31 cellular contexts compared by ENCODE assay signal in the genomic region with DNA sequence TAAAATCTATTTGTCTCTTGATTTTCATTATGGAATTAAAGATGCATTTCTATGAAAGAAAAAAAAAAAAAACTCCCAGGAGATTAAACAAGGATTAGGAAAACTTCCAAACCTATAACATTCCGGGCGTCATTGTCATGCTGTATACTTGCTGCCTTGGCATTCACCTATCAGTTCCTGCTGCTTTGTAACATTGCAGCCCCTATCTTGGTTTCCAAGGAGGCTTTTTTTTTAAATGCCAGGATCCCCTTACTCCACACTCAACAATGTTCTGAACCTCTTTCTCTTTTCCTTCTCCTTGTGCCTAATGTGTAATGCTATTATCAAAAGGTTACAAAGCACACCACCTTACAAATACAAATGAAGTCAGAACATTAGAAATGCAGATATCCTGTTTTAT.
"Had no signal": no experiment of that assay in that cellular context is flagged by ENCODE, and none has a peak within 500 bp of the region (broad histone marks: within the 10 kb centered on the region; RNA-seq: fewer than 3 reads in every experiment).

No MANE protein-coding gene starts in this region.

- H3K9me3 Mint-ChIP-seq: activated CD4-positive, alpha-beta T cell treated with anti-CD3 and anti-CD28 coated beads, Interleukin-2, amount 10 ng/mL, durations not matched to agents 24 days and 14 days; activated naive CD4-positive, alpha-beta T cell treated with anti-CD3 and anti-CD28 coated beads for 36 hours; activated naive CD4-positive, alpha-beta T cell treated with anti-CD3 and anti-CD28 coated beads, Interleukin-2, amount 50 U/mL, for 24 hours; activated naive CD8-positive, alpha-beta T cell treated with anti-CD3 and anti-CD28 coated beads for 36 hours; activated naive CD8-positive, alpha-beta T cell treated with anti-CD3 and anti-CD28 coated beads, Interleukin-2, amount 50 U/mL, for 24 hours; activated T-helper 1 cell treated with anti-CD3 and anti-CD28 coated beads, Interleukin-12 subunit alpha, Interleukin-12 subunit beta, Interleukin-2, Interleukin-4 antibody, amounts not matched to agents 30 ng/mL and 10 ng/mL and 1 ng/mL, durations not matched to agents 14 hours and 24 hours and 36 hours; activated T-helper 2 cell treated with anti-CD3 and anti-CD28 coated beads, Interferon-gamma antibody, Interleukin-2, Interleukin-4, amounts not matched to agents 10 μg/mL and 5 μg/mL and 100 μg/mL, durations not matched to agents 14 hours and 24 hours and 36 hours had no signal

- H3K27me3 ChIP-seq: adrenal gland, breast epithelium, cardiac muscle cell, colonic mucosa, esophagus squamous epithelium had no signal

- H3K27me3 Mint-ChIP-seq: activated B cell treated with CpG ODN at 0.5 μM for 24 hours; activated CD4-positive, alpha-beta T cell treated with anti-CD3 and anti-CD28 coated beads, Interleukin-2, amount 10 ng/mL, durations not matched to agents 24 days and 14 days; brain had no signal

- H3K4me1 Mint-ChIP-seq: activated CD4-positive, alpha-beta T cell treated with anti-CD3 and anti-CD28 coated beads, Interleukin-2, amount 10 ng/mL, durations not matched to agents 24 days and 14 days; activated naive CD4-positive, alpha-beta T cell treated with anti-CD3 and anti-CD28 coated beads, Interleukin-2, amount 50 U/mL, for 24 hours; activated naive CD8-positive, alpha-beta T cell treated with anti-CD3 and anti-CD28 coated beads for 36 hours; activated naive CD8-positive, alpha-beta T cell treated with anti-CD3 and anti-CD28 coated beads, Interleukin-2, amount 50 U/mL, for 24 hours; brain had no signal

- H3K36me3 ChIP-seq: adrenal gland, breast epithelium, cardiac muscle cell, colonic mucosa, esophagus squamous epithelium had no signal

- ATAC-seq: activated CD4-positive, CD25-positive, alpha-beta regulatory T cell treated with anti-CD3 and anti-CD28 coated beads, Interleukin-2, amount 50 U/mL, for 24 hours; activated CD8-positive, alpha-beta memory T cell treated with anti-CD3 and anti-CD28 coated beads, Interleukin-2, amount 10 ng/mL, durations not matched to agents 7 days and 5 days; activated CD8-positive, alpha-beta T cell treated with anti-CD3 and anti-CD28 coated beads, Interleukin-2, amount 10 ng/mL, durations not matched to agents 7 days and 5 days; activated naive CD8-positive, alpha-beta T cell treated with anti-CD3 and anti-CD28 coated beads, Interleukin-2, amount 50 U/mL, for 24 hours had no signal

- H3K36me3 Mint-ChIP-seq: activated CD4-positive, alpha-beta memory T cell treated with anti-CD3 and anti-CD28 coated beads for 36 hours; activated CD8-positive, alpha-beta memory T cell treated with anti-CD3 and anti-CD28 coated beads, Interleukin-2, amount 10 ng/mL, durations not matched to agents 7 days and 5 days; activated naive CD4-positive, alpha-beta T cell treated with anti-CD3 and anti-CD28 coated beads, Interleukin-2, amount 50 U/mL, for 24 hours; activated naive CD8-positive, alpha-beta T cell treated with anti-CD3 and anti-CD28 coated beads for 36 hours; brain had no signal

- DNase-seq: activated B cell treated with CpG ODN at 0.5 μM for 24 hours; activated CD4-positive, alpha-beta memory T cell treated with anti-CD3 and anti-CD28 coated beads for 36 hours; activated CD4-positive, alpha-beta T cell treated with anti-CD3 and anti-CD28 coated beads, Interleukin-2, amount 10 ng/mL, durations not matched to agents 24 days and 14 days; activated CD8-positive, alpha-beta memory T cell treated with anti-CD3 and anti-CD28 coated beads, Interleukin-2, amount 10 ng/mL, durations not matched to agents 7 days and 5 days; activated CD8-positive, alpha-beta memory T cell treated with anti-CD3 and anti-CD28 coated beads, Interleukin-2, amount 50 U/mL, for 4 hours; activated CD8-positive, alpha-beta T cell treated with anti-CD3 and anti-CD28 coated beads, Interleukin-2, amount 10 ng/mL, durations not matched to agents 7 days and 5 days; activated effector memory CD4-positive, alpha-beta T cell treated with anti-CD3 and anti-CD28 coated beads, Interleukin-2, amount 50 U/mL, for 16 hours; activated naive CD4-positive, alpha-beta T cell treated with anti-CD3 and anti-CD28 coated beads for 36 hours; activated naive CD8-positive, alpha-beta T cell treated with anti-CD3 and anti-CD28 coated beads for 36 hours; activated naive CD8-positive, alpha-beta T cell treated with anti-CD3 and anti-CD28 coated beads, Interleukin-2, amount 50 U/mL, for 24 hours; activated T-cell treated with anti-CD3 and anti-CD28 coated beads, Interleukin-2, amount 50 U/mL, for 1 hour; activated T-cell treated with anti-CD3 and anti-CD28 coated beads, Interleukin-2, amount 50 U/mL, for 48 hours; adrenal gland; amygdala; aorta; central memory CD4-positive, alpha-beta T cell; cerebellar nuclear complex; colonic mucosa; effector CD8-positive, alpha-beta T cell; esophagus squamous epithelium; foreskin fibroblast; head of caudate nucleus; T-helper 2 cell had no signal

- H3K27ac ChIP-seq: adrenal gland, breast epithelium, cardiac muscle cell, colonic mucosa, epithelial cell of prostate, esophagus squamous epithelium had no signal

- H3K4me1 ChIP-seq: adrenal gland, breast epithelium, colonic mucosa, esophagus squamous epithelium had no signal

- H3K4me3 ChIP-seq: adrenal gland, breast epithelium, cardiac muscle cell, colonic mucosa, esophagus squamous epithelium had no signal

- H3K9me3 ChIP-seq: adrenal gland, breast epithelium, colonic mucosa, esophagus squamous epithelium had no signal

- H3K4me3 Mint-ChIP-seq: activated B cell treated with CpG ODN at 0.5 μM for 24 hours; activated CD4-positive, alpha-beta memory T cell treated with anti-CD3 and anti-CD28 coated beads for 36 hours; activated CD4-positive, alpha-beta T cell treated with anti-CD3 and anti-CD28 coated beads, Interleukin-2, amount 10 ng/mL, durations not matched to agents 24 days and 14 days; activated CD8-positive, alpha-beta memory T cell treated with anti-CD3 and anti-CD28 coated beads, Interleukin-2, amount 10 ng/mL, durations not matched to agents 7 days and 5 days; activated CD8-positive, alpha-beta T cell treated with anti-CD3 and anti-CD28 coated beads, Interleukin-2, amount 10 ng/mL, durations not matched to agents 7 days and 5 days; activated naive CD4-positive, alpha-beta T cell treated with anti-CD3 and anti-CD28 coated beads for 36 hours; activated naive CD4-positive, alpha-beta T cell treated with anti-CD3 and anti-CD28 coated beads, Interleukin-2, amount 50 U/mL, for 24 hours; activated naive CD8-positive, alpha-beta T cell treated with anti-CD3 and anti-CD28 coated beads for 36 hours; activated naive CD8-positive, alpha-beta T cell treated with anti-CD3 and anti-CD28 coated beads, Interleukin-2, amount 50 U/mL, for 24 hours; activated T-helper 1 cell treated with anti-CD3 and anti-CD28 coated beads, Interleukin-12 subunit alpha, Interleukin-12 subunit beta, Interleukin-2, Interleukin-4 antibody, amounts not matched to agents 30 ng/mL and 10 ng/mL and 1 ng/mL, durations not matched to agents 14 hours and 24 hours and 36 hours; brain had no signal

- H3K27ac Mint-ChIP-seq: activated B cell treated with CpG ODN at 0.5 μM for 24 hours; activated CD4-positive, alpha-beta memory T cell treated with anti-CD3 and anti-CD28 coated beads for 36 hours; activated CD4-positive, alpha-beta T cell treated with anti-CD3 and anti-CD28 coated beads, Interleukin-2, amount 10 ng/mL, durations not matched to agents 24 days and 14 days; activated CD8-positive, alpha-beta memory T cell treated with anti-CD3 and anti-CD28 coated beads, Interleukin-2, amount 10 ng/mL, durations not matched to agents 7 days and 5 days; activated CD8-positive, alpha-beta T cell treated with anti-CD3 and anti-CD28 coated beads, Interleukin-2, amount 10 ng/mL, durations not matched to agents 7 days and 5 days; activated naive CD4-positive, alpha-beta T cell treated with anti-CD3 and anti-CD28 coated beads for 36 hours; activated naive CD4-positive, alpha-beta T cell treated with anti-CD3 and anti-CD28 coated beads, Interleukin-2, amount 50 U/mL, for 24 hours; activated naive CD8-positive, alpha-beta T cell treated with anti-CD3 and anti-CD28 coated beads for 36 hours; activated naive CD8-positive, alpha-beta T cell treated with anti-CD3 and anti-CD28 coated beads, Interleukin-2, amount 50 U/mL, for 24 hours; activated T-helper 1 cell treated with anti-CD3 and anti-CD28 coated beads, Interleukin-12 subunit alpha, Interleukin-12 subunit beta, Interleukin-2, Interleukin-4 antibody, amounts not matched to agents 30 ng/mL and 10 ng/mL and 1 ng/mL, durations not matched to agents 14 hours and 24 hours and 36 hours; activated T-helper 2 cell treated with anti-CD3 and anti-CD28 coated beads, Interferon-gamma antibody, Interleukin-2, Interleukin-4, amounts not matched to agents 10 μg/mL and 5 μg/mL and 100 μg/mL, durations not matched to agents 14 hours and 24 hours and 36 hours; brain had no signal
